17 cellular contexts compared by ENCODE assay signal in the genomic region with DNA sequence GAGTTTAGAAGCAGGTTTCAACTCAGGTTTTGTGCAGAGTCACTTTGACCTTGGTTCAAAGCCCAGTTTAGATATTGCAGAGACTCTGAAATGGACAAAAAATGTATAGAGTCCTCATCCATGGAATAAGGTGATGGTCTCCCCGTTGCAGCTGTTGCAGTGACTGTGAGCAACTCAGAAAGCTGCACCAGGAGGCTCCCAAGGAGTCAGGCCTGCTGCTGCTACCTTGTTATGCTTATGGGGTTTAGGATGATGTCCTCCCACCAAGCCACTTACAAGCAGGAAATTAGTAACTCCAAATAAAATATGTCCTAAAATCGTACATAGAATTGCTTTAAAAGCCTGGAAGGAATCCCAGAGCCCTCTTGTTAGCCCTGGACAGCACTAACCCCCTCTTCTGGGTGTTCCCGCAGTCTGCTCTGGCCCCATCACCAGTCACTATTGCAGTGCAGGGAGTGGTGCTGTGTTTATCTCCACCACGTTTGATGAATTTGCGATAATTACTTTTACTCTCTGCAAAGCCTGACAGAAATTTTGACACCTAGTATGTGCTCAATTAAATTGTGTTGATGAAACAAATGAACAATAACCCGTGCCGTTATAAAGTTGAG.
"Had no signal": no experiment of that assay in that cellular context is flagged by ENCODE, and none has a peak within 500 bp of the region (broad histone marks: within the 10 kb centered on the region; RNA-seq: fewer than 3 reads in every experiment).

No MANE protein-coding gene starts in this region.

- H3K27me3 Mint-ChIP-seq: dendritic cell treated with granulocyte-macrophage colony-stimulating factor and Interleukin-4, amounts not matched to agents 40 ng/mL and 50 ng/mL, for 4 days; stimulated activated naive B cell treated with anti-CD40 and anti-IgM and Interleukin-4, amounts not matched to agents 10 μg/mL and 1 μg/mL and 100 μg/mL, for 72 hours; stimulated activated naive CD8-positive, alpha-beta T cell treated with anti-CD3 and anti-CD28 coated beads, Interleukin-15, amount 100 ng/mL, for 72 hours had no signal

- H3K27ac Mint-ChIP-seq: dendritic cell treated with granulocyte-macrophage colony-stimulating factor and Interleukin-4, amounts not matched to agents 40 ng/mL and 50 ng/mL, for 4 days; naive thymus-derived CD4-positive, alpha-beta T cell; nephron progenitor cell; stimulated activated naive B cell treated with anti-CD40 and anti-IgM and Interleukin-4, amounts not matched to agents 10 μg/mL and 1 μg/mL and 100 μg/mL, for 72 hours; stimulated activated naive CD8-positive, alpha-beta T cell treated with anti-CD3 and anti-CD28 coated beads, Interleukin-15, amount 100 ng/mL, for 72 hours had no signal

- H3K36me3 Mint-ChIP-seq: naive thymus-derived CD4-positive, alpha-beta T cell; stimulated activated naive B cell treated with anti-CD40 and anti-IgM and Interleukin-4, amounts not matched to agents 10 μg/mL and 1 μg/mL and 100 μg/mL, for 72 hours had no signal

- H3K4me1 Mint-ChIP-seq: naive thymus-derived CD4-positive, alpha-beta T cell; nephron progenitor cell; stimulated activated naive B cell treated with anti-CD40 and anti-IgM and Interleukin-4, amounts not matched to agents 10 μg/mL and 1 μg/mL and 100 μg/mL, for 72 hours; stimulated activated naive CD8-positive, alpha-beta T cell treated with anti-CD3 and anti-CD28 coated beads, Interleukin-15, amount 100 ng/mL, for 72 hours had no signal

- H3K4me3 Mint-ChIP-seq: dendritic cell treated with granulocyte-macrophage colony-stimulating factor and Interleukin-4, amounts not matched to agents 40 ng/mL and 50 ng/mL, for 4 days; naive thymus-derived CD4-positive, alpha-beta T cell; nephron progenitor cell; stimulated activated naive B cell treated with anti-CD40 and anti-IgM and Interleukin-4, amounts not matched to agents 10 μg/mL and 1 μg/mL and 100 μg/mL, for 72 hours; stimulated activated naive CD8-positive, alpha-beta T cell treated with anti-CD3 and anti-CD28 coated beads, Interleukin-15, amount 100 ng/mL, for 72 hours had no signal

- H3K9me3 Mint-ChIP-seq: nephron progenitor cell had no signal

- DNase-seq: erythroblast; foreskin keratinocyte; head of caudate nucleus; hippocampal formation; mammary epithelial cell; naive thymus-derived CD4-positive, alpha-beta T cell; nephron progenitor cell; psoas muscle; retina; sigmoid colon; stimulated activated CD4-positive, alpha-beta T cell treated with anti-CD3 and anti-CD28 coated beads, Interleukin-2, amount 100 ng/mL, for 24 hours; stimulated activated CD4-positive, alpha-beta T cell treated with anti-CD3 and anti-CD28 coated beads, Interleukin-4, amount 100 ng/mL, for 4 hours; stimulated activated naive B cell treated with anti-CD40 and anti-IgM and Interleukin-4, amounts not matched to agents 10 μg/mL and 1 μg/mL and 100 μg/mL, for 72 hours; stimulated activated naive CD8-positive, alpha-beta T cell treated with anti-CD3 and anti-CD28 coated beads, Interleukin-15, amount 100 ng/mL, for 72 hours; testis had no signal

- ATAC-seq: foreskin keratinocyte; left lobe of liver; naive thymus-derived CD4-positive, alpha-beta T cell; psoas muscle; stimulated activated naive B cell treated with anti-CD40 and anti-IgM and Interleukin-4, amounts not matched to agents 10 μg/mL and 1 μg/mL and 100 μg/mL, for 72 hours; stimulated activated naive CD8-positive, alpha-beta T cell treated with anti-CD3 and anti-CD28 coated beads, Interleukin-15, amount 100 ng/mL, for 72 hours had no signal
